30 cellular contexts compared by ENCODE assay signal in the genomic region with DNA sequence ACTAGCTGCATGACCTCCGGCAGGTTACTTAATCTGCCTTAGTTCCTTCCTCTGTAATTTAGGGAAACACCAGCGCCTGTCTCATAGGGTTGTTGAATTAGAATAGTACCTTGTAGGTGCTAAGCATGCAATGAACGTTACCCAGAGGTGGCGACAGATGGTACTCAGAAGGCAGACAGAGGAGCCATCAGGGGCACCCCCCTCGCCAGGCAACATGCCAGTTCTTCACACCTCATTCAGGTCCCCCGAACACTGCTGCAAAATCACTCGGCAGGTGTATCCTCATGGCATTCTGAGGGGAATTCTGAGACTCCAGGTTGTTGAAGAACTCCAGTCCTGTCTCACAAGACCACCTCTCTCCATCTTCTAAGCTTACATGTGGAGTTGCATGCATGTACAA. TPM values are rescaled to one million over a fixed set of nuclear protein-coding genes. Genes with fewer than 3 reads are reported as not detected.
"Had no signal": no experiment of that assay in that cellular context is flagged by ENCODE, and none has a peak within 500 bp of the region (broad histone marks: within the 10 kb centered on the region; RNA-seq: fewer than 3 reads in every experiment).

No MANE protein-coding gene starts in this region.

- H3K27ac ChIP-seq: adrenal gland, breast epithelium, colonic mucosa, KMS-11, Peyer's patch, RWPE1, SJCRH30, WERI-Rb-1 had no signal

- H3K27me3 ChIP-seq: adrenal gland, breast epithelium, colonic mucosa, Peyer's patch, SJCRH30 had no signal

- H3K4me3 ChIP-seq: adrenal gland, breast epithelium, colonic mucosa, Peyer's patch, SJCRH30 had no signal

- H3K9me3 ChIP-seq: adrenal gland, breast epithelium, colonic mucosa, Peyer's patch, SJCRH30, SK-N-SH had no signal

- H3K4me1 ChIP-seq: adrenal gland, breast epithelium, colonic mucosa, Peyer's patch, SJCRH30 had no signal

- H3K36me3 ChIP-seq: adrenal gland, breast epithelium, colonic mucosa, Peyer's patch, SJCRH30, WERI-Rb-1 had no signal

- DNase-seq: activated CD4-positive, alpha-beta T cell treated with anti-CD3 and anti-CD28 coated beads for 48 hours; activated CD4-positive, alpha-beta T cell treated with anti-CD3 and anti-CD28 coated beads, Interleukin-2, amount 50 U/mL, for 4 hours; activated CD4-positive, CD25-positive, alpha-beta regulatory T cell treated with anti-CD3 and anti-CD28 coated beads, Interleukin-2, amount 50 U/mL, for 72 hours; activated CD8-positive, alpha-beta memory T cell treated with anti-CD3 and anti-CD28 coated beads, Interleukin-2, amount 50 U/mL, for 48 hours; activated CD8-positive, alpha-beta T cell treated with anti-CD3 and anti-CD28 coated beads, Interleukin-2, amount 10 ng/mL, durations not matched to agents 7 days and 5 days; activated naive CD4-positive, alpha-beta T cell treated with anti-CD3 and anti-CD28 coated beads, Interleukin-2, amount 50 U/mL, for 16 hours; activated naive CD8-positive, alpha-beta T cell treated with anti-CD3 and anti-CD28 coated beads, Interleukin-2, amount 10 ng/mL, durations not matched to agents 7 days and 5 days; activated T-cell treated with anti-CD3 and anti-CD28 coated beads, Interleukin-2, amount 50 U/mL, for 1 hour; adrenal gland; aorta; caudate nucleus; colonic mucosa; NCI-H1092; NCI-H1417; NCI-H187; NCI-H2081; NCI-H446; NCI-H526; NCI-H82; Peyer's patch; Right ventricle myocardium superior; SJCRH30; T-helper 1 cell; WERI-Rb-1 had no signal

RNA-seq across cellular contexts. Expression of a gene that starts 10.1 kb away (rescaled TPM):
- total RNA-seq: activated CD8-positive, alpha-beta T cell treated with anti-CD3 and anti-CD28 coated beads, Interleukin-2, amount 10 ng/mL, durations not matched to agents 7 days and 5 days; MCF 10A; Peyer's patch; Right ventricle myocardium superior; T-helper 2 cell treated with Interferon-gamma antibody and Interleukin-4, amounts not matched to agents 100 ng/mL and 5 ng/mL, for 36 hours had no signal
- polyA plus RNA-seq: aorta had no signal
